Comparison of ENCODE assay signal across 14 cellular contexts in the genomic region with DNA sequence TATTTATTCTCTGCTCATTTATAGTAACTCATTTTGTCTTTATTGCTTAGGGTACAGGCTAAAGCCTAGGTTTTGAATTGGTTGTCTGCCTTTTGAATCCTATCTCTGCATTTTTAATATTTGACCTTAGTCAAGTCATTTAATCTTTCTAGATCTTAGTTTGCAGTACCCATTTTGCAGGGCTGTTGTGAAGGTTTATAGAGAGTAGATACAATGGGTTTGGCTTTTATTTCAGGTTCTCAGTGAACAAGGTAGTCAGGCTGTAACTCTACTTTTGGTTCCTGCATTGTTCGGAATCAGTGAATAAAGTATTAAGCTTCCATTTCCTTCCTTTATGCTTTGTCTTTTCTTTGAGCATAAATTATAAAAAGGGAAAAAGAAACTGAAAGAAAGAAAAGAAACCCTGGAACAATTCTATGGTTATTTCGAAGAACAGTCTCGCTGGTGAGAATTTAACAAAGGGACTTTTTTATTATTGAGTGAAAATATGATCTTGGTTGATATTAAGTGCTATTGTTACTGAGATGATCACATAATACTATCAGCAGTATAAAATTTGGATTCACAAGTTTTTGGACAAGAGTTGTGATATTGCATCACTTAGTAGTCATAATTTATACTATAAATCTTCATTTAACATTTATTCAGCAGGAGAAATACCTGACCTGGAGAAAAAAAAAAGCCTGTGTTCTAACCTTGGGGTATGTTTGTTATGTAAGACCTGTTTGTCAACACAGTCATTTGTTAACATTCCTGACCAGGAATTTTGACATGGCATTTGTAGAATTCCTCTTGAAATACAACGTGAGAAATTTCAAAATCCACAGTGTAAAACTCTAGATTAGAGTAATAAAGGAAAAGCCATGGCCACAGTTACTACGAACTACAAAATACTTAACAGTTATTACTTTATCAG.
A peak's percentile ranks its signal among the peaks of the same experiment; 100 is the strongest.
DNase-seq lines count a peak whose midpoint lies in the region; ATAC-seq and TF ChIP-seq lines count a peak whose summit lies in the region.
"Had no signal": no experiment of that assay in that cellular context is flagged by ENCODE, and none has a peak within 500 bp of the region (broad histone marks: within the 10 kb centered on the region; RNA-seq: fewer than 3 reads in every experiment).

No MANE protein-coding gene starts in this region.

- H3K4me3 ChIP-seq in CD4-positive, CD25-positive, alpha-beta regulatory T cell (ENCODE audit: low read depth, low read length): peak overlapping the region; percentile 73
- peak overlapping the region; percentile 27 for H3K4me3 ChIP-seq in lower lobe of right lung
- H3K4me3 ChIP-seq: smooth muscle cell had no signal

- in situ Hi-C loops in G401 (cut with HindIII; ENCODE audit: low sequenced_read_pairs): loop anchor here (5.0 kb wide), 1 partner anchor 57 kb away; no protein-coding TSS in a partner anchor

- peak overlapping the region; percentile 13 to 84 (median 54) for H3K4me3 Mint-ChIP-seq in CD4-positive, CD25-positive, alpha-beta regulatory T cell
- H3K4me3 Mint-ChIP-seq in activated naive CD8-positive, alpha-beta T cell: peak overlapping the region; percentile 48

- H3K27ac Mint-ChIP-seq in CD4-positive, CD25-positive, alpha-beta regulatory T cell: peak overlapping the region; percentile 20 to 84 (median 44)
- peak overlapping the region; percentile 52 for H3K27ac Mint-ChIP-seq in activated naive CD8-positive, alpha-beta T cell

- no peak for TF ChIP-seq POLR2A in erythroblast (IDR thresholded peaks at IDR 0.05; ENCODE audit: low read length)

- DNase-seq in CD4-positive, CD25-positive, alpha-beta regulatory T cell: peak in 1 of 3 donors; percentile 42
- DNase-seq in lower lobe of right lung (no peak), NCI-H187 (lab: John Stamatoyannopoulos, UW) (no peak), DMS 273 treated with DMSO at 0.1 percent for 48 hours (lab: John Stamatoyannopoulos, UW) (no peak), G401 (ENCODE audit: low spot score) (no peak), erythroblast (lab: John Stamatoyannopoulos, UW) (no peak)
- DNase-seq: activated CD4-positive, CD25-positive, alpha-beta regulatory T cell treated with anti-CD3 and anti-CD28 coated beads, Interleukin-2, amount 50 U/mL, for 72 hours; aorta; NCI-H510A; Right ventricle myocardium superior had no signal

- H3K4me1 Mint-ChIP-seq in CD4-positive, CD25-positive, alpha-beta regulatory T cell: peaks cover 15 to 26% (median 22%) of the 10 kb centered on the region in 4 donors
- peaks cover 21% of the 10 kb centered on the region for H3K4me1 Mint-ChIP-seq in activated naive CD8-positive, alpha-beta T cell (ENCODE audit: low read depth)

- H3K27me3 Mint-ChIP-seq in CD4-positive, CD25-positive, alpha-beta regulatory T cell: no peaks in the 10 kb centered on the region
- no peaks in the 10 kb centered on the region for H3K27me3 Mint-ChIP-seq in activated naive CD8-positive, alpha-beta T cell

- peaks cover 23% of the 10 kb centered on the region for H3K36me3 Mint-ChIP-seq in CD4-positive, CD25-positive, alpha-beta regulatory T cell
- peaks cover 6% of the 10 kb centered on the region for H3K36me3 Mint-ChIP-seq in activated naive CD8-positive, alpha-beta T cell

- peaks cover 23% of the 10 kb centered on the region for H3K36me3 ChIP-seq in CD4-positive, CD25-positive, alpha-beta regulatory T cell (ENCODE audit: control insufficient read depth, insufficient read depth, low read length)
- H3K36me3 ChIP-seq in lower lobe of right lung: peaks cover 50% of the 10 kb centered on the region

- intact Hi-C loops in lower lobe of right lung (cut with DNase I): no loop called here

- H3K27ac ChIP-seq in CD4-positive, CD25-positive, alpha-beta regulatory T cell (ENCODE audit: insufficient read depth, low read length, poor library complexity, severe bottlenecking): peak overlapping the region; percentile 47
- peak overlapping the region; percentile 18 for H3K27ac ChIP-seq in lower lobe of right lung
- H3K27ac ChIP-seq: epithelial cell of prostate had no signal

- peaks cover 14% of the 10 kb centered on the region for H3K4me1 ChIP-seq in CD4-positive, CD25-positive, alpha-beta regulatory T cell (ENCODE audit: control insufficient read depth, insufficient read depth, low read length, poor library complexity, severe bottlenecking)
- H3K4me1 ChIP-seq in lower lobe of right lung: peaks cover 19% of the 10 kb centered on the region

- H3K27me3 ChIP-seq in CD4-positive, CD25-positive, alpha-beta regulatory T cell (ENCODE audit: control insufficient read depth, insufficient read depth, low read length): no peaks in the 10 kb centered on the region
- no peaks in the 10 kb centered on the region for H3K27me3 ChIP-seq in lower lobe of right lung (ENCODE audit: low read depth)

- TF ChIP-seq CTCF in lower lobe of right lung (IDR thresholded peaks at IDR 0.05): no peak

- no peaks in the 10 kb centered on the region for H3K9me3 ChIP-seq in CD4-positive, CD25-positive, alpha-beta regulatory T cell (ENCODE audit: control insufficient read depth in 2 of 2, low read length in 2 of 2)
- H3K9me3 ChIP-seq in lower lobe of right lung: no peaks in the 10 kb centered on the region

- ATAC-seq in CD4-positive, CD25-positive, alpha-beta regulatory T cell (ENCODE audit: low read depth in 2 of 2): peak in 1 of 2 donors; percentile 25
- ATAC-seq in GM19463 (IDR thresholded peaks at IDR 0.05; ENCODE audit: unreplicated experiment) (peak; percentile 51), lower lobe of right lung (peak in 1 of 2 donors; percentile 24)

- no peaks in the 10 kb centered on the region for H3K9me3 Mint-ChIP-seq in CD4-positive, CD25-positive, alpha-beta regulatory T cell
- no peaks in the 10 kb centered on the region for H3K9me3 Mint-ChIP-seq in activated naive CD8-positive, alpha-beta T cell (ENCODE audit: low read depth)
